Comparison of ENCODE assay signal across 28 cellular contexts in genomic region chr20:21703740-21704407, GRCh38. TPM values are rescaled to one million over a fixed set of nuclear protein-coding genes. Genes with fewer than 3 reads are reported as not detected.
A peak's percentile ranks its signal among the peaks of the same experiment; 100 is the strongest.
DNase-seq lines count a peak whose midpoint lies in the region; ATAC-seq and TF ChIP-seq lines count a peak whose summit lies in the region.
"Had no signal": no experiment of that assay in that cellular context is flagged by ENCODE, and none has a peak within 500 bp of the region (broad histone marks: within the 10 kb centered on the region; RNA-seq: fewer than 3 reads in every experiment).

No MANE protein-coding gene starts in this region.

- DNase-seq in stimulated activated naive CD8-positive, alpha-beta T cell treated with anti-CD3 and anti-CD28 coated beads, Interleukin-15, Interleukin-2, amounts not matched to agents 100 U/mL and 50 U/mL, for 24 hours, result no peak
- no peak for DNase-seq in nephron progenitor cell
- no peak for DNase-seq in stomach
- DNase-seq in HuH-7.5 (ENCODE audit: low spot score), result no peak
- DNase-seq in NCI-H526 treated with DMSO at 0.1 percent for 48 hours (lab: John Stamatoyannopoulos, UW), result no peak
- no peak for DNase-seq in middle frontal gyrus (ENCODE audit: extremely low spot score, low spot score)
- DNase-seq: activated CD4-positive, alpha-beta T cell treated with anti-CD3 and anti-CD28 coated beads, Interleukin-2, amount 50 U/mL, for 1 hour; activated CD8-positive, alpha-beta memory T cell treated with anti-CD3 and anti-CD28 coated beads, Interleukin-2, amount 50 U/mL, for 48 hours; central memory CD4-positive, alpha-beta T cell; esophagus squamous epithelium; immature natural killer cell; NCI-H446 treated with DMSO at 0.1 percent for 48 hours; T1000; upper lobe of right lung had no signal

- ATAC-seq in stimulated activated naive CD8-positive, alpha-beta T cell treated with anti-CD3 and anti-CD28 coated beads, Interleukin-15, Interleukin-2, amounts not matched to agents 100 U/mL and 50 U/mL, for 24 hours, result no peak
- ATAC-seq: activated T-helper 17 cell treated with anti-CD3 and anti-CD28 coated beads, Interleukin-2, amount 50 U/mL, for 72 hours had no signal

- peaks cover 51 to 100% (median 92%) of the 10 kb centered on the region in 3 donors for H3K27me3 ChIP-seq in stomach
- H3K27me3 ChIP-seq: ascending aorta had no signal

- peaks cover 7% of the 10 kb centered on the region for H3K4me1 Mint-ChIP-seq in stimulated activated naive CD8-positive, alpha-beta T cell treated with anti-CD3 and anti-CD28 coated beads, Interleukin-15, Interleukin-2, amounts not matched to agents 100 ng/mL and 50 ng/mL, for 24 hours (ENCODE audit: low read depth)
- H3K4me1 Mint-ChIP-seq in brain (peaks cover 25% of the 10 kb centered on the region), nephron progenitor cell (peaks cover 24% of the 10 kb centered on the region)
- H3K4me1 Mint-ChIP-seq: activated T-helper 17 cell treated with anti-CD3 and anti-CD28 coated beads, Interleukin-2, amount 50 U/mL, for 72 hours; immature natural killer cell had no signal

- no peak overlapping the region for H3K27ac ChIP-seq in stomach
- H3K27ac ChIP-seq: ascending aorta, BLaER1, esophagus squamous epithelium, KMS-11, RWPE1, upper lobe of right lung, WERI-Rb-1 had no signal

- H3K9me3 Mint-ChIP-seq in stimulated activated naive CD8-positive, alpha-beta T cell treated with anti-CD3 and anti-CD28 coated beads, Interleukin-15, Interleukin-2, amounts not matched to agents 100 ng/mL and 50 ng/mL, for 24 hours, result no peaks in the 10 kb centered on the region
- H3K9me3 Mint-ChIP-seq in brain (no peaks in the 10 kb centered on the region), nephron progenitor cell (no peaks in the 10 kb centered on the region)
- H3K9me3 Mint-ChIP-seq: activated naive CD4-positive, alpha-beta T cell treated with anti-CD3 and anti-CD28 coated beads, Interleukin-2, amount 50 U/mL, for 72 hours; activated T-helper 17 cell treated with anti-CD3 and anti-CD28 coated beads, Interleukin-2, amount 50 U/mL, for 72 hours; dendritic cell treated with granulocyte-macrophage colony-stimulating factor and Interleukin-4, amounts not matched to agents 40 ng/mL and 50 ng/mL, for 4 days had no signal

- no peaks in the 10 kb centered on the region for H3K36me3 ChIP-seq in stomach
- H3K36me3 ChIP-seq: ascending aorta, BLaER1, esophagus squamous epithelium, upper lobe of right lung, WERI-Rb-1 had no signal

- 9 to 16% (median 15%) methylated on average over 14 to 19 of the region's 19 CpGs for WGBS in stomach, 5 donors

- peak overlapping the region; percentile 19 for H3K4me3 Mint-ChIP-seq in stimulated activated naive CD8-positive, alpha-beta T cell treated with anti-CD3 and anti-CD28 coated beads, Interleukin-15, Interleukin-2, amounts not matched to agents 100 ng/mL and 50 ng/mL, for 24 hours
- H3K4me3 Mint-ChIP-seq in brain (peak overlapping the region; percentile 47 to 80 (median 77)), nephron progenitor cell (peak overlapping the region; percentile 70)
- H3K4me3 Mint-ChIP-seq: activated T-helper 17 cell treated with anti-CD3 and anti-CD28 coated beads, Interleukin-2, amount 50 U/mL, for 72 hours; dendritic cell treated with granulocyte-macrophage colony-stimulating factor and Interleukin-4, amounts not matched to agents 40 ng/mL and 50 ng/mL, for 4 days; immature natural killer cell had no signal

- H3K27ac Mint-ChIP-seq in stimulated activated naive CD8-positive, alpha-beta T cell treated with anti-CD3 and anti-CD28 coated beads, Interleukin-15, Interleukin-2, amounts not matched to agents 100 ng/mL and 50 ng/mL, for 24 hours, result no peak overlapping the region
- H3K27ac Mint-ChIP-seq in brain, result no peak overlapping the region
- H3K27ac Mint-ChIP-seq in nephron progenitor cell, result no peak overlapping the region
- H3K27ac Mint-ChIP-seq: activated naive CD4-positive, alpha-beta T cell treated with anti-CD3 and anti-CD28 coated beads, Interleukin-2, amount 50 U/mL, for 72 hours; activated T-helper 17 cell treated with anti-CD3 and anti-CD28 coated beads, Interleukin-2, amount 50 U/mL, for 72 hours; dendritic cell treated with granulocyte-macrophage colony-stimulating factor and Interleukin-4, amounts not matched to agents 40 ng/mL and 50 ng/mL, for 4 days; immature natural killer cell had no signal

- H3K4me3 ChIP-seq in stomach, result peak overlapping the region in 1 of 4 donors; percentile 25
- H3K4me3 ChIP-seq: BLaER1, upper lobe of right lung had no signal

- peaks cover 83% of the 10 kb centered on the region for H3K27me3 Mint-ChIP-seq in stimulated activated naive CD8-positive, alpha-beta T cell treated with anti-CD3 and anti-CD28 coated beads, Interleukin-15, Interleukin-2, amounts not matched to agents 100 ng/mL and 50 ng/mL, for 24 hours
- H3K27me3 Mint-ChIP-seq in brain (peaks cover 99% of the 10 kb centered on the region), nephron progenitor cell (ENCODE audit: low read depth, poor library complexity) (peaks cover 99% of the 10 kb centered on the region)

- no peak for TF ChIP-seq POLR2A in stomach (IDR thresholded peaks at IDR 0.05)

- H3K4me1 ChIP-seq in stomach, result peaks cover 0 to 59% (median 20%) of the 10 kb centered on the region in 4 donors
- H3K4me1 ChIP-seq: ascending aorta, BLaER1, upper lobe of right lung had no signal

- TF ChIP-seq CTCF in brain (conservative IDR thresholded peaks at IDR 0.05), result no peak
- no peak for TF ChIP-seq CTCF in nephron progenitor cell (IDR thresholded peaks at IDR 0.05)
- no peak for TF ChIP-seq CTCF in stomach (IDR thresholded peaks at IDR 0.05)

- intact Hi-C loops in stomach (cut with DNase I; ENCODE audit: low total_unique reads), result no loop called here

- TF ChIP-seq EP300 in stomach (IDR thresholded peaks at IDR 0.05), result no peak

- no peaks in the 10 kb centered on the region for H3K36me3 Mint-ChIP-seq in stimulated activated naive CD8-positive, alpha-beta T cell treated with anti-CD3 and anti-CD28 coated beads, Interleukin-15, Interleukin-2, amounts not matched to agents 100 ng/mL and 50 ng/mL, for 24 hours (ENCODE audit: low read depth)
- H3K36me3 Mint-ChIP-seq in brain (no peaks in the 10 kb centered on the region), nephron progenitor cell (ENCODE audit: low read depth) (no peaks in the 10 kb centered on the region)

- no peaks in the 10 kb centered on the region for H3K9me3 ChIP-seq in stomach
- H3K9me3 ChIP-seq: ascending aorta, esophagus squamous epithelium, upper lobe of right lung had no signal

RNA-seq across cellular contexts. Expression of gene PAX1, which starts 1.6 kb away (rescaled TPM):
- polyA plus RNA-seq in brain (ENCODE audit: insufficient read depth, low read depth, low replicate concordance), result not detected
- total RNA-seq in stomach, result not detected
- not detected for polyA plus RNA-seq in stomach
- total RNA-seq: activated naive CD4-positive, alpha-beta T cell treated with anti-CD3 and anti-CD28 coated beads, Interleukin-2, amount 50 U/mL, for 72 hours; activated T-helper 17 cell treated with anti-CD3 and anti-CD28 coated beads, Interleukin-2, amount 50 U/mL, for 72 hours; ascending aorta; myocyte; OCI-LY7; upper lobe of right lung had no signal
- polyA plus RNA-seq: AG04450, immature natural killer cell, small intestine had no signal

Comparison
In these comparisons a context has a peak if more than half of its experiments do, and no peak if none do; other contexts are left out.
1. H3K4me3 Mint-ChIP-seq: peak in every context shown above with its lines; median percentile 77 in brain; 70 in nephron progenitor cell; 19 in stimulated activated naive CD8-positive, alpha-beta T cell treated with anti-CD3 and anti-CD28 coated beads, Interleukin-15, Interleukin-2, amounts not matched to agents 100 ng/mL and 50 ng/mL, for 24 hours.